In genomic region chr14:39351708-39352107, GRCh38 we compare ENCODE assay signal across 24 cellular contexts.
DNase-seq lines count a peak whose midpoint lies in the region; ATAC-seq, FAIRE-seq and TF ChIP-seq lines count a peak whose summit lies in the region.
"Had no signal": no experiment of that assay in that cellular context is flagged by ENCODE, and none has a peak within 500 bp of the region (broad histone marks: within the 10 kb centered on the region; RNA-seq: fewer than 3 reads in every experiment).

No MANE protein-coding gene starts in this region.

- H3K9ac ChIP-seq in HepG2 (ENCODE audit: insufficient read depth, low read depth, low read length) = no peak overlapping the region

- H2AFZ ChIP-seq in HepG2 (ENCODE audit: low read length) = no peak overlapping the region

- 93% methylated on average over 9 of the region's 9 CpGs for WGBS in HepG2 (ENCODE audit: low lambda C conversion rate)
- WGBS in right lobe of liver (ENCODE audit: insufficient coverage, low coverage, low lambda C conversion rate, missing lambda C conversion rate) = 90% methylated on average over 4 of the region's 9 CpGs

- TF ChIP-seq CTCF in HepG2 (CRISPR knock-in tag; IDR thresholded peaks at IDR 0.05) (no peak), right lobe of liver (IDR thresholded peaks at IDR 0.05) (no peak), choroid plexus epithelial cell (conservative IDR thresholded peaks at IDR 0.05; ENCODE audit: low read depth, low read length) (no peak), fibroblast of pulmonary artery (IDR thresholded peaks at IDR 0.05; ENCODE audit: low read length, missing control alignments) (no peak)
- no peak for TF ChIP-seq CTCF in CD8-positive, alpha-beta T cell (IDR thresholded peaks at IDR 0.05)

- peak; percentile 24; the same call in 2 of the 3 replicates for ATAC-seq in HepG2
- no peak for ATAC-seq in right lobe of liver
- ATAC-seq in HG03571 (IDR thresholded peaks at IDR 0.05; ENCODE audit: unreplicated experiment) = no peak
- ATAC-seq in CD8-positive, alpha-beta T cell = no peak
- ATAC-seq: Right ventricle myocardium inferior had no signal

- POLR2A ChIA-PET in HepG2 (lab: Yijun Ruan, JAX) = no interaction called here
- POLR2A ChIA-PET in CD8-positive, alpha-beta T cell (lab: Charles Lee) = no interaction called here

- peaks cover 12% of the 10 kb centered on the region for H3K4me1 Mint-ChIP-seq in CD8-positive, alpha-beta T cell (ENCODE audit: low read depth)
- H3K4me1 Mint-ChIP-seq: CD14-positive monocyte had no signal

- H3K27me3 Mint-ChIP-seq in CD8-positive, alpha-beta T cell (ENCODE audit: low read depth) = no peaks in the 10 kb centered on the region

- no peak for TF ChIP-seq EP300 in HepG2 (IDR thresholded peaks at IDR 0.05; ENCODE audit: low read depth in 2 of 2, low read length in 2 of 2)
- TF ChIP-seq EP300 in HepG2 (CRISPR knock-in tag; IDR thresholded peaks at IDR 0.05; ENCODE audit: borderline replicate concordance) = no peak

- CTCF ChIA-PET in HepG2 (lab: Yijun Ruan, JAX; ENCODE audit: low intra/inter-chr PET ratio, low total read pairs) = no interaction called here
- CTCF ChIA-PET in CD8-positive, alpha-beta T cell (lab: Charles Lee) = no interaction called here

- H3K79me2 ChIP-seq in HepG2 (ENCODE audit: insufficient read depth, low read length) = peaks cover 6% of the 10 kb centered on the region

- H3K9me3 ChIP-seq in HepG2 (ENCODE audit: low read length) = no peaks in the 10 kb centered on the region
- no peaks in the 10 kb centered on the region for H3K9me3 ChIP-seq in right lobe of liver
- no peaks in the 10 kb centered on the region for H3K9me3 ChIP-seq in CD8-positive, alpha-beta T cell (ENCODE audit: low read length)
- H3K9me3 ChIP-seq: BE2C had no signal

- no peaks in the 10 kb centered on the region for H4K20me1 ChIP-seq in HepG2 (ENCODE audit: insufficient read depth, low read length)

- H3K4me2 ChIP-seq in HepG2 (ENCODE audit: low read depth, low read length) = no peak overlapping the region

- peaks cover 70% of the 10 kb centered on the region for H3K36me3 Mint-ChIP-seq in CD8-positive, alpha-beta T cell

- no peak overlapping the region for H3K4me3 ChIP-seq in HepG2 (replicated peaks in 1 of 3; ENCODE audit: insufficient read depth in 1 of 3, low read depth in 2 of 3, low read length in 3 of 3)
- no peak overlapping the region for H3K4me3 ChIP-seq in right lobe of liver
- no peak overlapping the region for H3K4me3 ChIP-seq in choroid plexus epithelial cell (ENCODE audit: low read depth, low read length)
- no peak overlapping the region for H3K4me3 ChIP-seq in fibroblast of pulmonary artery (replicated peaks; ENCODE audit: low read depth, low read length)
- H3K4me3 ChIP-seq in CD8-positive, alpha-beta T cell (ENCODE audit: low read depth, low read length) = no peak overlapping the region
- H3K4me3 ChIP-seq: SJCRH30 had no signal

- H3K27ac ChIP-seq in HepG2 (ENCODE audit: extremely low read length, insufficient read depth, low read length) (no peak overlapping the region), right lobe of liver (no peak overlapping the region)
- H3K27ac ChIP-seq in CD8-positive, alpha-beta T cell (ENCODE audit: low read depth, low read length) = no peak overlapping the region
- H3K27ac ChIP-seq: SJCRH30 had no signal

- BruUV-seq in HepG2 (replicated peaks; lab: Mats Ljungman, UMichigan) = no TSS peak

- peaks cover 23 to 54% of the 10 kb centered on the region in 2 experiments for H3K36me3 ChIP-seq in HepG2 (replicated peaks in 1 of 2; ENCODE audit: control insufficient read depth in 1 of 2, insufficient read depth in 2 of 2, low read length in 2 of 2)
- H3K36me3 ChIP-seq in right lobe of liver = peaks cover 0 to 28% (median 6%) of the 10 kb centered on the region in 4 donors
- H3K36me3 ChIP-seq in CD8-positive, alpha-beta T cell (ENCODE audit: insufficient read depth, low read length) = no peaks in the 10 kb centered on the region
- H3K36me3 ChIP-seq: BE2C had no signal

- H3K4me3 Mint-ChIP-seq in CD8-positive, alpha-beta T cell = no peak overlapping the region
- H3K4me3 Mint-ChIP-seq: CD14-positive monocyte had no signal

- in situ Hi-C loops in HepG2 (cut with HindIII; ENCODE audit: extremely low pct_ligation_motif_present, low pct_unique_long_range_greater_than_20kb) = no loop called here

- FAIRE-seq in HepG2 (lab: Jason Lieb, UNC) = no peak
- FAIRE-seq: GM12892 had no signal

- peaks cover 11% of the 10 kb centered on the region for H3K9me3 Mint-ChIP-seq in CD8-positive, alpha-beta T cell

- DNase-seq in HepG2 (ENCODE audit: low spot score) (no peak), right lobe of liver (no peak), choroid plexus epithelial cell (ENCODE audit: low read depth) (peak; percentile 81), fibroblast of pulmonary artery (ENCODE audit: low read depth) (peak; percentile 23), NCI-H526 treated with DMSO at 0.1 percent for 48 hours (lab: John Stamatoyannopoulos, UW) (no peak), NCI-H345 (lab: John Stamatoyannopoulos, UW) (no peak)
- no peak for DNase-seq in CD8-positive, alpha-beta T cell
- DNase-seq: 8988T, ACHN, BE2C, Calu3, DMS79 treated with DMSO at 0.1 percent for 48 hours, NCI-H1092 treated with DMSO at 0.1 percent for 48 hours, NCI-H1436, NCI-H187, NCI-H2081 treated with DMSO at 0.1 percent for 48 hours, NCI-H2171, NCI-H524, NCI-H774, SJCRH30 had no signal

- intact Hi-C loops in HepG2 (cut with micrococcal nuclease; ENCODE audit: unreplicated experiment) (no loop called here), right lobe of liver (cut with DNase I) (no loop called here)
- intact Hi-C loops in CD8-positive, alpha-beta T cell (cut with DNase I, micrococcal nuclease) = no loop called here

- TF ChIP-seq RAD21 in HepG2 (CRISPR knock-in tag; IDR thresholded peaks at IDR 0.05) = no peak

- H3K4me1 ChIP-seq in HepG2 (ENCODE audit: insufficient read depth, low read length) (no peaks in the 10 kb centered on the region), right lobe of liver (no peaks in the 10 kb centered on the region)
- no peaks in the 10 kb centered on the region for H3K4me1 ChIP-seq in CD8-positive, alpha-beta T cell (ENCODE audit: insufficient read depth, low read length)
- H3K4me1 ChIP-seq: BE2C, SJCRH30 had no signal

- H3K27ac Mint-ChIP-seq in CD8-positive, alpha-beta T cell = no peak overlapping the region

- TF ChIP-seq POLR2A in HepG2 (IDR thresholded peaks at IDR 0.05; ENCODE audit: insufficient read depth in 1 of 2, low read depth in 2 of 2, low read length in 2 of 2) (no peak), right lobe of liver (IDR thresholded peaks at IDR 0.05) (no peak)

- H3K27me3 ChIP-seq in HepG2 (ENCODE audit: control insufficient read depth in 1 of 2, insufficient read depth in 2 of 2, low read length in 2 of 2) (no peaks in the 10 kb centered on the region), right lobe of liver (no peaks in the 10 kb centered on the region)
- H3K27me3 ChIP-seq in CD8-positive, alpha-beta T cell (ENCODE audit: insufficient read depth, low read length) = no peaks in the 10 kb centered on the region
- H3K27me3 ChIP-seq: BE2C, SJCRH30 had no signal

TF ChIP-seq in HepG2, 621 proteins besides CTCF, POLR2A, EP300 and RAD21 (continues in another document):
- TF ChIP-seq ZNF589 (CRISPR knock-in tag; conservative IDR thresholded peaks at IDR 0.05) (no peak), ZNF564 (CRISPR knock-in tag; IDR thresholded peaks at IDR 0.05) (no peak), NPAS2 (CRISPR knock-in tag; IDR thresholded peaks at IDR 0.05; ENCODE audit: borderline replicate concordance) (no peak), TAF1 (CRISPR knock-in tag; IDR thresholded peaks at IDR 0.05) (no peak), ZNF703 (CRISPR knock-in tag; IDR thresholded peaks at IDR 0.05; ENCODE audit: borderline replicate concordance) (no peak), FOXC1 (CRISPR knock-in tag; IDR thresholded peaks at IDR 0.05; ENCODE audit: borderline replicate concordance) (no peak), ZNF674 (CRISPR knock-in tag; IDR thresholded peaks at IDR 0.05; ENCODE audit: low read depth) (no peak), SRSF4 (IDR thresholded peaks at IDR 0.05; ENCODE audit: low read depth, low read length, poor library complexity, severe bottlenecking) (peak; percentile 41), ZNF296 (CRISPR knock-in tag; conservative IDR thresholded peaks at IDR 0.05) (no peak), ZNF766 (CRISPR knock-in tag; IDR thresholded peaks at IDR 0.05; ENCODE audit: borderline replicate concordance) (0 out of 2 replicates have a peak, but pooled peaks have one; percentile 36), ZHX1 (CRISPR knock-in tag; IDR thresholded peaks at IDR 0.05; ENCODE audit: low read depth) (no peak), RBM22 (optimal IDR thresholded peaks at IDR 0.05; ENCODE audit: low read length) (peak; percentile 50), KAT2B (IDR thresholded peaks at IDR 0.05; ENCODE audit: borderline replicate concordance, low read depth, low read length) (no peak)
- TF ChIP-seq, protein P1, sequence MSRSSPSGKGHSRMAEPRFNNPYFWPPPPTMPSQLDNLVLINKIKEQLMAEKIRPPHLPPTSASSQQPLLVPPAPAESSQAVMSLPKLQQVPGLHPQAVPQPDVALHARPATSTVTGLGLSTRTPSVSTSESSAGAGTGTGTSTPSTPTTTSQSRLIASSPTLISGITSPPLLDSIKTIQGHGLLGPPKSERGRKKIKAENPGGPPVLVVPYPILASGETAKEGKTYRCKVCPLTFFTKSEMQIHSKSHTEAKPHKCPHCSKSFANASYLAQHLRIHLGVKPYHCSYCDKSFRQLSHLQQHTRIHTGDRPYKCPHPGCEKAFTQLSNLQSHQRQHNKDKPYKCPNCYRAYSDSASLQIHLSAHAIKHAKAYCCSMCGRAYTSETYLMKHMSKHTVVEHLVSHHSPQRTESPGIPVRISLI (CRISPR knock-in tag; IDR thresholded peaks at IDR 0.05; ENCODE audit: borderline replicate concordance) = no peak

Comparison
In these comparisons a context has a peak if more than half of its experiments do, and no peak if none do; other contexts are left out.
1. DNase-seq: peak in choroid plexus epithelial cell (single experiment) and fibroblast of pulmonary artery (single experiment); none in HepG2 (single experiment), right lobe of liver (0 of 3), NCI-H526 treated with DMSO at 0.1 percent for 48 hours (single experiment), NCI-H345 (single experiment) and CD8-positive, alpha-beta T cell (0 of 7).